Comparison of ENCODE assay signal across 7 cellular contexts in the genomic region with DNA sequence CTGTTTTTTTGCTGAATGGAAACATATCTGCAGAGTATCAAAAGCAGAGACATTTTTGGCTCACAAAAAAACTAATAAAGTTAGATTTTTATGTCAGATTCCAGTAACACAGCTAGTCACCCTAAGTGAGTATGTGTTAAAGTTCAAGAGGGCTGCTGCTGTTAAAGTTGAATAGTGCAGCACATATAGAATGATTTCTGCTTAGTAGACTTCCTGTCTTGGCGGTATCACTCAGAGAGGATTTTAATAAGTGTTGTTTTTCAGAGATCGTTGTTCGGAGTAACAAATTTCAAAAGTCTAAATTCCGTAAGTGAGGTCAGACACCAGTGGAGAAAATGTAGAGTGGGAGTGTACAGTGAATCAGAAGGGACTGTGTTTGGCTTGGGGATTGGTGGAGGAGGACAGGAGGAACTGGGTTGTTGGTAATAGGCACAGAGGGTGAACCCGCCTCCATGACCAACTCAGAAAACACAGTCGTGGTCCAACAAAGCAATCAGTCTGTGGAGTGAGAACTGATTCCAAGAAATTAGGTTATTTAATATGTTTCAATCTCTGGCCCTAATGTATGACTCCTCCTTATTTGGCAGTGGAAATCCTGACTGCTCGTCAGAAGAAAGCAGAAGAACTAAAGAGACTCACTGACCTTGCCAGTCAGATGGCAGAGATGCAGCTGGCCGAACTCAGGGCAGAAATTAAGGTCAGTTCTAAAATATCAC. TPM values are rescaled to one million over a fixed set of nuclear protein-coding genes. Genes with fewer than 3 reads are reported as not detected.
A peak's percentile ranks its signal among the peaks of the same experiment; 100 is the strongest.
DNase-seq lines count a peak whose midpoint lies in the region; TF ChIP-seq lines count a peak whose summit lies in the region.

No MANE protein-coding gene starts in this region.

- TF ChIP-seq CTCF in OCI-LY1 (IDR thresholded peaks at IDR 0.05; ENCODE audit: low read length) (no peak), mesothelial cell of epicardium (IDR thresholded peaks at IDR 0.05; ENCODE audit: unreplicated experiment) (no peak)

- H3K27me3 ChIP-seq in OCI-LY1 (ENCODE audit: insufficient read depth, low read length) (no peaks in the 10 kb centered on the region), HAP-1 (ENCODE audit: low read depth) (no peaks in the 10 kb centered on the region)

- peaks cover 53% of the 10 kb centered on the region for H3K36me3 Mint-ChIP-seq in mesothelial cell of epicardium

- H3K79me2 ChIP-seq in OCI-LY1 (ENCODE audit: insufficient read depth, low read length): no peaks in the 10 kb centered on the region

- peaks cover 9% of the 10 kb centered on the region; the same call in 1 of the 2 replicates for H3F3A ChIP-seq in OCI-LY1 (ENCODE audit: insufficient read depth, low read length)

- no peaks in the 10 kb centered on the region for H3K36me3 ChIP-seq in OCI-LY1 (ENCODE audit: insufficient read depth, low read length)
- H3K36me3 ChIP-seq in HAP-1 (replicated peaks): no peaks in the 10 kb centered on the region; the same call in 1 of the 2 replicates

- H3K9me3 Mint-ChIP-seq in mesothelial cell of epicardium: no peaks in the 10 kb centered on the region

- H3K27ac Mint-ChIP-seq in mesothelial cell of epicardium: peak overlapping the region; percentile 52

- in situ Hi-C loops in HAP-1 (cut with MboI; ENCODE audit: low sequenced_read_pairs): no loop called here

- peak overlapping the region; percentile 72 for H3K4me2 ChIP-seq in OCI-LY1 (ENCODE audit: low read length)

- H3K4me3 Mint-ChIP-seq in mesothelial cell of epicardium: no peak overlapping the region

- H4K20me1 ChIP-seq in OCI-LY1 (ENCODE audit: insufficient read depth, low read length): no peaks in the 10 kb centered on the region

- peak overlapping the region; percentile 45 for H3K4me3 ChIP-seq in OCI-LY1 (ENCODE audit: low read depth, low read length, poor library complexity, severe bottlenecking)
- no peak overlapping the region for H3K4me3 ChIP-seq in HAP-1

- no peaks in the 10 kb centered on the region for H3K9me3 ChIP-seq in OCI-LY1 (ENCODE audit: low read length)
- no peaks in the 10 kb centered on the region for H3K9me3 ChIP-seq in HAP-1

- DNase-seq in mesothelial cell of epicardium (ENCODE audit: low spot score in 2 of 2, unreplicated experiment in 2 of 2) (no peak), SK-N-DZ (ENCODE audit: low spot score) (no peak), HAP-1 (ENCODE audit: low spot score in 2 of 2) (no peak), NCI-H2081 treated with DMSO at 0.1 percent for 48 hours (lab: John Stamatoyannopoulos, UW) (no peak)

- peaks cover 88% of the 10 kb centered on the region for H3K4me1 ChIP-seq in OCI-LY1 (ENCODE audit: insufficient read depth, low read length, severe bottlenecking)
- H3K4me1 ChIP-seq in HAP-1: peaks cover 7% of the 10 kb centered on the region

- peak overlapping the region; percentile 67 for H3K9ac ChIP-seq in OCI-LY1 (ENCODE audit: low read length)

- no peaks in the 10 kb centered on the region for H3K27me3 Mint-ChIP-seq in mesothelial cell of epicardium (ENCODE audit: low read depth)

- H3K9me2 ChIP-seq in OCI-LY1 (ENCODE audit: low read depth, low read length): no peaks in the 10 kb centered on the region

- no peak overlapping the region for H2AFZ ChIP-seq in OCI-LY1 (ENCODE audit: low read length)

- peak overlapping the region; percentile 97 for H3K27ac ChIP-seq in OCI-LY1 (ENCODE audit: low read depth, low read length, poor library complexity, severe bottlenecking)
- H3K27ac ChIP-seq in angular gyrus (ENCODE audit: low read depth, low read length): peak overlapping the region; percentile 62
- peak overlapping the region; percentile 97 for H3K27ac ChIP-seq in temporal lobe (ENCODE audit: low read depth, low read length)

- H3K4me1 Mint-ChIP-seq in mesothelial cell of epicardium: peaks cover 4% of the 10 kb centered on the region

RNA-seq across cellular contexts. Expression of gene KCTD18, which starts 43.0 kb away (rescaled TPM):
- total RNA-seq in mesothelial cell of epicardium (13.2 to 15.6 TPM (median 14.6 TPM) in 3 replicates), temporal lobe (8.1 TPM)
- 11.8 and 14.2 TPM in 2 replicates for polyA plus RNA-seq in SK-N-DZ (2014; cell fraction: cytosol; rRNA removed)
- polyA plus RNA-seq in SK-N-DZ (2014; cell fraction: nucleus; rRNA removed): 8.3 and 16.5 TPM in 2 replicates

RNA-seq across cellular contexts. Expression of gene SGO2, which starts 59.1 kb away (rescaled TPM):
- 8.8 to 10.7 TPM (median 9.2 TPM) in 3 replicates for total RNA-seq in mesothelial cell of epicardium
- total RNA-seq in temporal lobe: 3.7 TPM
- 13.0 and 13.6 TPM in 2 replicates for polyA plus RNA-seq in SK-N-DZ (2014; cell fraction: cytosol; rRNA removed)
- 11.1 and 24.7 TPM in 2 replicates for polyA plus RNA-seq in SK-N-DZ (2014; cell fraction: nucleus; rRNA removed)
